Comparison of ENCODE assay signal across 16 cellular contexts in the genomic region with DNA sequence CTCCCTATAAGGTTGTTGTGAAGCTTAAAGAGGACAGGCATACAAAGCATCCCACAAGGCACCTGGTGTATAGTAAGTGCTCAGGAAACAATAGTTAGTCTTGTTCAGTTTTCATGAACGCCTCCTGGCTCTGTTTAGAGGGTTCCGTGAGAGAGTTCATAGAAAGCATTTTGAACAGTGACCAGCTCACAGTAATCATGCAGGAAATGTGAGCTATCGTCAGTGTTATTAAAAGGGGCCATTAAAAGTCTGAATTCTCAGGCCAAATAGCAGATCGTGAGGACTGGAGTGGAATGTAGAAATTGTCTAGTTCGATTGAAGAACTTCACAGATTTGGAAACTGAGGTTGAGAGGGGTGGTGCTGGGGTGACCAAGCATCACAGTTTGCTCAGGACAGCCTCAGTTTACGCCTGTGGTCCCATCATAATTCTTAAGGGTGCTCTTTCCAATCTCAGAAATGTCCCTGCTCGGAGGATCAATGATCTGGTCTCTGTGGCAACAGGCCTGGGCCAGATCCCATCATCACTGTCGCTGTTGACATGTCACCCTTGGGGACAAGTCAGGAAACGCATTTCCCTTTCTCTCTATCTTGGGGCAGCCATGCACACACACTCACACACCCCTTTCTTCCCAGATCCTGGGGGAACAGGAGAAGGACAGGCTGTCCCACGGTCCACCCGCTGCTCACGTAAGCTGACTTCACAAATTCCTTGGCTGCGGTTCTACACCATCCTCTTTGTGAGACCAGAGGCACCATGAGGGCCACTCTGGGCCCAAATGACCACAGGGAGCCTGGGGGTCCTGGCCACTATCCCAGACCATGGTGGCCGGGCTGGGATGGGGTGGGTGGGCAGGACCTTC. TPM values are rescaled to one million over a fixed set of nuclear protein-coding genes. Genes with fewer than 3 reads are reported as not detected.
DNase-seq lines count a peak whose midpoint lies in the region; ATAC-seq and TF ChIP-seq lines count a peak whose summit lies in the region.
"Had no signal": no experiment of that assay in that cellular context is flagged by ENCODE, and none has a peak within 500 bp of the region (broad histone marks: within the 10 kb centered on the region; RNA-seq: fewer than 3 reads in every experiment).

No MANE protein-coding gene starts in this region.

- H3K9me3 ChIP-seq in AG04450 (ENCODE audit: control insufficient read depth, insufficient read depth, low read length) (no peaks in the 10 kb centered on the region), psoas muscle (no peaks in the 10 kb centered on the region)

- peak overlapping the region; percentile 47 for H3K27ac ChIP-seq in AG04450 (ENCODE audit: low read depth, low read length)
- peak overlapping the region; percentile 63 for H3K27ac ChIP-seq in psoas muscle

- H3K27me3 Mint-ChIP-seq in brain = peaks cover 3% of the 10 kb centered on the region

- H3K36me3 Mint-ChIP-seq in brain = no peaks in the 10 kb centered on the region
- H3K36me3 Mint-ChIP-seq in stimulated activated effector memory CD8-positive, alpha-beta T cell treated with anti-CD3 and anti-CD28 coated beads, Interleukin-12 subunit alpha, Interleukin-12 subunit beta, amount 100 ng/mL, for 72 hours = no peaks in the 10 kb centered on the region

- WGBS in psoas muscle, 3 donors = 63 to 77% (median 66%) methylated on average over 14 of the region's 14 CpGs

- peak overlapping the region in 3 of 5 experiments; percentile 29 to 47 (median 44) for H3K27ac Mint-ChIP-seq in brain
- H3K27ac Mint-ChIP-seq in stimulated activated effector memory CD8-positive, alpha-beta T cell treated with anti-CD3 and anti-CD28 coated beads, Interleukin-12 subunit alpha, Interleukin-12 subunit beta, amount 100 ng/mL, for 72 hours = no peak overlapping the region
- H3K27ac Mint-ChIP-seq: effector memory CD8-positive, alpha-beta T cell had no signal

- CTCF ChIA-PET in AG04450 (lab: Charles Lee) = interaction anchor here (0.6 to 1.6 kb wide), 5 partner anchors 64 to 593 kb away, joined by 3 to 8 read pairs (median 4); no protein-coding TSS in a partner anchor

- no peak for TF ChIP-seq CTCF in AG04450 (IDR thresholded peaks at IDR 0.05; ENCODE audit: low read depth, low read length)
- no peak for TF ChIP-seq CTCF in brain (conservative IDR thresholded peaks at IDR 0.05)
- TF ChIP-seq CTCF in psoas muscle (IDR thresholded peaks at IDR 0.05) = no peak

- H3K4me1 ChIP-seq in psoas muscle = peaks cover 15% of the 10 kb centered on the region

- H3K4me1 Mint-ChIP-seq in brain = peaks cover 28% of the 10 kb centered on the region
- H3K4me1 Mint-ChIP-seq in stimulated activated effector memory CD8-positive, alpha-beta T cell treated with anti-CD3 and anti-CD28 coated beads, Interleukin-12 subunit alpha, Interleukin-12 subunit beta, amount 100 ng/mL, for 72 hours = peaks cover under 1% of the 10 kb centered on the region

- intact Hi-C loops in left ventricle myocardium superior (cut with micrococcal nuclease) (no loop called here), psoas muscle (cut with DNase I) (no loop called here)

- POLR2A ChIA-PET in AG04450 (lab: Yijun Ruan, JAX) = interaction anchor here (1.0 kb wide), 1 partner anchor 11 kb away, joined by 3 read pairs; no protein-coding TSS in a partner anchor

- no peaks in the 10 kb centered on the region for H3K27me3 ChIP-seq in AG04450 (ENCODE audit: control insufficient read depth, insufficient read depth, low read length)
- H3K27me3 ChIP-seq in psoas muscle (ENCODE audit: insufficient read depth in 3 of 3, low read length in 2 of 3) = no peaks in the 10 kb centered on the region

- DNase-seq in AG04450 (ENCODE audit: low read depth, low spot score) (no peak), left ventricle myocardium superior (no peak), psoas muscle (no peak), NCI-H510A (lab: John Stamatoyannopoulos, UW) (no peak)
- DNase-seq in activated naive CD4-positive, alpha-beta T cell treated with Interleukin-2 at 50 U/mL for 16 hours = no peak
- DNase-seq in stimulated activated effector memory CD8-positive, alpha-beta T cell treated with anti-CD3 and anti-CD28 coated beads, Interleukin-12 subunit alpha, Interleukin-12 subunit beta, amount 100 ng/mL, for 72 hours (ENCODE audit: low spot score in 2 of 2) = no peak
- DNase-seq: activated T-cell treated with anti-CD3 and anti-CD28 coated beads for 4 hours; effector memory CD8-positive, alpha-beta T cell; mesenchymal stem cell; NCI-H2029 treated with DMSO at 0.1 percent for 48 hours; NK-92 treated with Interleukin-12 subunit alpha and Interleukin-12 subunit beta, amount 100 ng/mL, for 24 hours; retina; SW 1271 had no signal

- H3K4me3 Mint-ChIP-seq in brain = no peak overlapping the region
- no peak overlapping the region for H3K4me3 Mint-ChIP-seq in stimulated activated effector memory CD8-positive, alpha-beta T cell treated with anti-CD3 and anti-CD28 coated beads, Interleukin-12 subunit alpha, Interleukin-12 subunit beta, amount 100 ng/mL, for 72 hours
- H3K4me3 Mint-ChIP-seq: effector memory CD8-positive, alpha-beta T cell had no signal

- peaks cover 0 to 3% (median 0%) of the 10 kb centered on the region in 5 experiments for H3K9me3 Mint-ChIP-seq in brain
- no peaks in the 10 kb centered on the region for H3K9me3 Mint-ChIP-seq in stimulated activated effector memory CD8-positive, alpha-beta T cell treated with anti-CD3 and anti-CD28 coated beads, Interleukin-12 subunit alpha, Interleukin-12 subunit beta, amount 100 ng/mL, for 72 hours
- H3K9me3 Mint-ChIP-seq: effector memory CD8-positive, alpha-beta T cell had no signal

- ATAC-seq in left ventricle myocardium superior (peak; percentile 46), psoas muscle (peak in 1 of 4 donors; percentile 24), HG02938 (IDR thresholded peaks at IDR 0.05; ENCODE audit: unreplicated experiment) (no peak)
- ATAC-seq in stimulated activated effector memory CD8-positive, alpha-beta T cell treated with anti-CD3 and anti-CD28 coated beads, Interleukin-12 subunit alpha, Interleukin-12 subunit beta, amount 100 ng/mL, for 72 hours = no peak
- ATAC-seq: activated CD4-positive, CD25-positive, alpha-beta regulatory T cell treated with anti-CD3 and anti-CD28 coated beads, Interleukin-2, amount 50 U/mL, for 24 hours; effector memory CD8-positive, alpha-beta T cell had no signal

- H3K4me3 ChIP-seq in AG04450 (ENCODE audit: low read depth, low read length) = no peak overlapping the region
- no peak overlapping the region for H3K4me3 ChIP-seq in psoas muscle

- peaks cover 0 to 68% of the 10 kb centered on the region in 2 donors for H3K36me3 ChIP-seq in psoas muscle (ENCODE audit: insufficient read depth in 1 of 2, low read depth in 1 of 2)

RNA-seq across cellular contexts. Expression of a gene that starts 7.2 kb away (rescaled TPM):
- polyA plus RNA-seq in AG04450 (2011; rRNA removed) = 326 and 398 TPM in 2 replicates
- 277 and 363 TPM in 2 replicates for polyA minus RNA-seq in AG04450 (2011; rRNA and poly(A)+ RNA removed)
- 34.7 TPM for polyA plus RNA-seq in brain (ENCODE audit: insufficient read depth, low read depth, low replicate concordance)
- total RNA-seq in left ventricle myocardium superior = 473 TPM
- total RNA-seq in psoas muscle = 100 to 1,000 TPM in 3 of 4 donors, 10 to 100 TPM in 1; 38.0 to 235 (median 134) TPM
- 100 to 1,000 TPM in 1 of 3 donors, 10 to 100 TPM in 2; 23.6 to 168 (median 57.4) TPM for polyA plus RNA-seq in psoas muscle
